In genomic region chr3:196096382-196096953, GRCh38 we compare ENCODE assay signal across 8 cellular contexts. TPM values are rescaled to one million over a fixed set of nuclear protein-coding genes. Genes with fewer than 3 reads are reported as not detected.
A peak's percentile ranks its signal among the peaks of the same experiment; 100 is the strongest.
DNase-seq lines count a peak whose midpoint lies in the region; ATAC-seq and TF ChIP-seq lines count a peak whose summit lies in the region.

No MANE protein-coding gene starts in this region.

- no peak overlapping the region for H3K4me3 Mint-ChIP-seq in Calu3 (ENCODE audit: low read depth, unreplicated experiment)

- CTCF ChIA-PET in Calu3 (lab: Charles Lee), result interaction anchor here (0.5 kb wide), 2 partner anchors 380 to 519 kb away, joined by 3 to 4 read pairs; no protein-coding TSS in a partner anchor

- no peak overlapping the region for H3K27ac Mint-ChIP-seq in Calu3 (ENCODE audit: unreplicated experiment)

- H3K27ac ChIP-seq in Peyer's patch (peak overlapping the region; percentile 62 to 73 (median 67)), lung (ENCODE audit: low read depth in 1 of 2, low read length in 1 of 2) (peak overlapping the region in 1 of 2 donors; percentile 66)

- no peaks in the 10 kb centered on the region for H3K4me1 Mint-ChIP-seq in Calu3 (ENCODE audit: low read depth, unreplicated experiment)

- no peaks in the 10 kb centered on the region for H3K36me3 Mint-ChIP-seq in Calu3 (ENCODE audit: insufficient read depth, unreplicated experiment)

- BruUV-seq in Calu3 (replicated peaks; lab: Mats Ljungman, UMichigan), result no TSS peak

- H3K4me3 ChIP-seq in Peyer's patch (no peak overlapping the region), lung (no peak overlapping the region)

- no peaks in the 10 kb centered on the region for H3K9me3 Mint-ChIP-seq in Calu3 (ENCODE audit: low read depth, unreplicated experiment)

- WGBS in lung, 2 donors, result 28 to 58% methylated on average over 11 of the region's 11 CpGs

- DNase-seq in Peyer's patch (peak; percentile 28 to 74 (median 57)), lung (ENCODE audit: low spot score) (no peak), HPDE6-E6E7 (ENCODE audit: extremely low spot score) (no peak), NCI-H748 treated with DMSO at 0.1 percent for 48 hours (lab: John Stamatoyannopoulos, UW) (no peak), NCI-H128 (lab: John Stamatoyannopoulos, UW; ENCODE audit: unreplicated experiment) (no peak), Calu3 (no peak)

- H3K36me3 ChIP-seq in Peyer's patch (no peaks in the 10 kb centered on the region), lung (ENCODE audit: control insufficient read depth in 2 of 2, insufficient read depth in 2 of 2, low read length in 2 of 2) (no peaks in the 10 kb centered on the region)

- intact Hi-C loops in Calu3 (cut with micrococcal nuclease; ENCODE audit: unreplicated experiment), result no loop called here

- no peak for TF ChIP-seq POLR2A in Peyer's patch (IDR thresholded peaks at IDR 0.05)

- TF ChIP-seq CTCF in Peyer's patch (IDR thresholded peaks at IDR 0.05) (no peak), lung (IDR thresholded peaks at IDR 0.05; ENCODE audit: control extremely low read depth, extremely low read depth) (no peak), Calu3 (IDR thresholded peaks at IDR 0.05; ENCODE audit: unreplicated experiment) (no peak)

- peaks cover 28% of the 10 kb centered on the region for H3K27me3 Mint-ChIP-seq in Calu3 (ENCODE audit: unreplicated experiment)

- peak; percentile 91 for ATAC-seq in GM18870 (IDR thresholded peaks at IDR 0.05; ENCODE audit: unreplicated experiment)
- ATAC-seq in HG02870 (IDR thresholded peaks at IDR 0.05; ENCODE audit: unreplicated experiment), result peak; percentile 74
- peak; percentile 53 for ATAC-seq in lung (ENCODE audit: insufficient read depth, low FRiP score)

- H3K9me3 ChIP-seq in Peyer's patch, result no peaks in the 10 kb centered on the region
- no peaks in the 10 kb centered on the region for H3K9me3 ChIP-seq in lung (ENCODE audit: control insufficient read depth in 2 of 2, insufficient read depth in 1 of 2, low read length in 1 of 2)

- H3K4me1 ChIP-seq in Peyer's patch (peaks cover 0 to 10% (median 2%) of the 10 kb centered on the region in 4 donors), lung (ENCODE audit: control insufficient read depth in 2 of 2, insufficient read depth in 2 of 2, low read length in 2 of 2) (peaks cover 1 to 3% of the 10 kb centered on the region in 2 donors)

- H3K27me3 ChIP-seq in Peyer's patch (no peaks in the 10 kb centered on the region), lung (ENCODE audit: control insufficient read depth, insufficient read depth) (no peaks in the 10 kb centered on the region)

RNA-seq across cellular contexts. Expression of gene TFRC, which starts 14.6 kb away (rescaled TPM):
- 100 to 1,000 TPM; 102 to 200 (median 126) TPM for total RNA-seq in Peyer's patch
- total RNA-seq in lung, result 100 to 1,000 TPM; 148 to 259 TPM
- 10 to 100 TPM; 28.1 to 77.2 TPM for polyA plus RNA-seq in lung
- total RNA-seq in Calu3 (2022), result 425 and 457 TPM in 2 replicates

Comparison
In these comparisons a context has a peak if more than half of its experiments do, and no peak if none do; other contexts are left out.
1. DNase-seq: peak in Peyer's patch (3 of 3); none in lung (single experiment), HPDE6-E6E7 (single experiment), NCI-H748 treated with DMSO at 0.1 percent for 48 hours (single experiment), NCI-H128 (single experiment) and Calu3 (single experiment).
2. Peak in every context shown above with its lines, with median percentiles within 50 percentile points of each other: ATAC-seq.